In the genomic region with DNA sequence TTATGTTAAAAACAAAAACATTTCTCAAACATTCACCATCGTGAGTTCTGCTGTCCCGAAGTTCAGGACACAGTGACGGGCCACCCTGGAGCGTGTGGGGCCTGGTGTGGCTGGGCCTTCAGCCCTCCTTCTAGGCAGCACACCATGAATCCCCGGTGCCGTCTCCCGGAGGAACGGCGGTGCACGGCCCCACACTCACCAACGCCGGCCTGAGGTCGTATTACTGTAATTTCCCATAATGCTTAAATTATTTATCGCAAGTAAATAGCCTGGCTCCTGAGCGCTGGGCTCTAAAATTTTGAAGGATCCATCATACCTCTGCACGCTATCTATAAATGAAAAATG, we compare ENCODE assay signal across 11 cellular contexts. TPM values are rescaled to one million over a fixed set of nuclear protein-coding genes. Genes with fewer than 3 reads are reported as not detected.
A peak's percentile ranks its signal among the peaks of the same experiment; 100 is the strongest.
DNase-seq lines count a peak whose midpoint lies in the region; ATAC-seq lines count a peak whose summit lies in the region.
"Had no signal": no experiment of that assay in that cellular context is flagged by ENCODE, and none has a peak within 500 bp of the region (broad histone marks: within the 10 kb centered on the region; RNA-seq: fewer than 3 reads in every experiment).

No MANE protein-coding gene starts in this region.

- peaks cover 3% of the 10 kb centered on the region for H3K79me2 ChIP-seq in ACC112 (ENCODE audit: control insufficient read depth, insufficient read depth, low read length, unreplicated experiment)

- peaks cover 0 to 1% of the 10 kb centered on the region in 2 donors for H3K27me3 Mint-ChIP-seq in CD8-positive, alpha-beta memory T cell
- H3K27me3 Mint-ChIP-seq in activated naive CD8-positive, alpha-beta T cell, result no peaks in the 10 kb centered on the region
- no peaks in the 10 kb centered on the region for H3K27me3 Mint-ChIP-seq in naive thymus-derived CD8-positive, alpha-beta T cell

- ATAC-seq in naive thymus-derived CD8-positive, alpha-beta T cell, result no peak
- ATAC-seq in GM19463 (IDR thresholded peaks at IDR 0.05; ENCODE audit: unreplicated experiment), result no peak

- H3K36me3 Mint-ChIP-seq in CD8-positive, alpha-beta memory T cell, result peaks cover 0 to 1% (median 0%) of the 10 kb centered on the region in 3 donors
- no peaks in the 10 kb centered on the region for H3K36me3 Mint-ChIP-seq in activated naive CD8-positive, alpha-beta T cell
- H3K36me3 Mint-ChIP-seq in naive thymus-derived CD8-positive, alpha-beta T cell, result no peaks in the 10 kb centered on the region
- H3K36me3 Mint-ChIP-seq: activated naive CD8-positive, alpha-beta T cell treated with anti-CD3 and anti-CD28 coated beads, Interleukin-2, amount 10 ng/mL, durations not matched to agents 7 days and 5 days had no signal

- H2AFZ ChIP-seq in ACC112 (ENCODE audit: low read length, unreplicated experiment), result no peak overlapping the region

- peaks cover 5 to 16% (median 13%) of the 10 kb centered on the region in 3 donors for H3K4me1 Mint-ChIP-seq in CD8-positive, alpha-beta memory T cell
- H3K4me1 Mint-ChIP-seq in activated naive CD8-positive, alpha-beta T cell (ENCODE audit: low read depth), result peaks cover 7% of the 10 kb centered on the region
- peaks cover 6 to 24% (median 14%) of the 10 kb centered on the region in 4 donors for H3K4me1 Mint-ChIP-seq in naive thymus-derived CD8-positive, alpha-beta T cell

- H3K27me3 ChIP-seq in ACC112 (ENCODE audit: insufficient read depth, low read length), result no peaks in the 10 kb centered on the region
- no peaks in the 10 kb centered on the region for H3K27me3 ChIP-seq in CD8-positive, alpha-beta memory T cell (ENCODE audit: insufficient read depth, low read length, poor library complexity, severe bottlenecking)

- H3K27ac ChIP-seq in ACC112 (ENCODE audit: low read depth, low read length) (no peak overlapping the region), caudate nucleus (ENCODE audit: low read depth, low read length) (no peak overlapping the region)
- H3K27ac ChIP-seq in CD8-positive, alpha-beta memory T cell (ENCODE audit: low read depth, low read length), result no peak overlapping the region

- POLR2A ChIA-PET in CD8-positive, alpha-beta memory T cell (lab: Charles Lee), result no interaction called here
- POLR2A ChIA-PET in naive thymus-derived CD8-positive, alpha-beta T cell (lab: Charles Lee), result no interaction called here

- H3K36me3 ChIP-seq in ACC112 (ENCODE audit: insufficient read depth, low read length), result no peaks in the 10 kb centered on the region
- H3K36me3 ChIP-seq in CD8-positive, alpha-beta memory T cell (ENCODE audit: insufficient read depth, low read length), result no peaks in the 10 kb centered on the region

- DNase-seq in CD8-positive, alpha-beta memory T cell, result no peak
- DNase-seq in naive thymus-derived CD8-positive, alpha-beta T cell, result no peak
- DNase-seq in caudate nucleus (lab: John Stamatoyannopoulos, UW), result no peak
- DNase-seq in OCI-M2 (lab: John Stamatoyannopoulos, UW; ENCODE audit: unreplicated experiment), result no peak
- DNase-seq in HCEC 1CT, result no peak
- DNase-seq: cortex of kidney, IMR-90 had no signal

- CTCF ChIA-PET in CD8-positive, alpha-beta memory T cell (lab: Charles Lee), result no interaction called here

- H3K9me3 Mint-ChIP-seq in CD8-positive, alpha-beta memory T cell, result no peaks in the 10 kb centered on the region
- H3K9me3 Mint-ChIP-seq in activated naive CD8-positive, alpha-beta T cell (ENCODE audit: low read depth), result no peaks in the 10 kb centered on the region
- H3K9me3 Mint-ChIP-seq in naive thymus-derived CD8-positive, alpha-beta T cell, result no peaks in the 10 kb centered on the region
- H3K9me3 Mint-ChIP-seq: activated naive CD8-positive, alpha-beta T cell treated with anti-CD3 and anti-CD28 coated beads, Interleukin-2, amount 10 ng/mL, durations not matched to agents 7 days and 5 days had no signal

- no peak overlapping the region for H3K27ac Mint-ChIP-seq in CD8-positive, alpha-beta memory T cell
- H3K27ac Mint-ChIP-seq in activated naive CD8-positive, alpha-beta T cell, result no peak overlapping the region
- no peak overlapping the region for H3K27ac Mint-ChIP-seq in naive thymus-derived CD8-positive, alpha-beta T cell
- H3K27ac Mint-ChIP-seq: activated naive CD8-positive, alpha-beta T cell treated with anti-CD3 and anti-CD28 coated beads, Interleukin-2, amount 10 ng/mL, durations not matched to agents 7 days and 5 days had no signal

- peaks cover 5% of the 10 kb centered on the region for H3K4me1 ChIP-seq in ACC112 (ENCODE audit: control insufficient read depth, insufficient read depth, low read length, unreplicated experiment)
- peaks cover 10% of the 10 kb centered on the region for H3K4me1 ChIP-seq in CD8-positive, alpha-beta memory T cell (ENCODE audit: insufficient read depth, low read length)

- peak overlapping the region in 6 of 7 donors; percentile 50 to 93 (median 81) for H3K4me3 Mint-ChIP-seq in CD8-positive, alpha-beta memory T cell
- H3K4me3 Mint-ChIP-seq in activated naive CD8-positive, alpha-beta T cell, result peak overlapping the region; percentile 90
- H3K4me3 Mint-ChIP-seq in naive thymus-derived CD8-positive, alpha-beta T cell, result peak overlapping the region; percentile 57 to 92 (median 84)

- H3K9me3 ChIP-seq in CD8-positive, alpha-beta memory T cell (ENCODE audit: low read length), result no peaks in the 10 kb centered on the region

- H3K4me3 ChIP-seq in ACC112 (ENCODE audit: low read depth, low read length), result peak overlapping the region; percentile 88; the same call in 1 of the 2 replicates
- H3K4me3 ChIP-seq in CD8-positive, alpha-beta memory T cell (ENCODE audit: low read length), result no peak overlapping the region

RNA-seq across cellular contexts. Expression of a gene that starts 1.4 kb away (rescaled TPM):
- total RNA-seq in CD8-positive, alpha-beta memory T cell, result 10 to 100 TPM; 14.0 to 14.9 TPM
- polyA plus RNA-seq in CD8-positive, alpha-beta memory T cell, result 8.5 TPM
- total RNA-seq in naive thymus-derived CD8-positive, alpha-beta T cell, result 10 to 100 TPM; 10.2 to 11.2 TPM
- polyA plus RNA-seq in naive thymus-derived CD8-positive, alpha-beta T cell, result 1 to 10 TPM; 5.5 to 6.6 (median 5.8) TPM

RNA-seq across cellular contexts. Expression of a gene that starts 25.7 kb away (rescaled TPM):
- total RNA-seq in CD8-positive, alpha-beta memory T cell, result 1 to 10 TPM; 1.8 to 3.1 TPM
- polyA plus RNA-seq in CD8-positive, alpha-beta memory T cell, result 5.7 TPM
- total RNA-seq in naive thymus-derived CD8-positive, alpha-beta T cell, result 1 to 10 TPM; 6.9 to 7.9 TPM
- polyA plus RNA-seq in naive thymus-derived CD8-positive, alpha-beta T cell, result 1 to 10 TPM; 2.4 to 4.7 (median 4.4) TPM
